1 cellular context compared by ENCODE assay signal in genomic region chr19:7098701-7099596, GRCh38.
TF ChIP-seq lines count a peak whose summit lies in the region.

No MANE protein-coding gene starts in this region.

TF ChIP-seq in SK-N-SH, 30 proteins besides CTCF, POLR2A, EP300 and RAD21 (continued from another document):
- peak; percentile 47; the same call in 1 of the 2 replicates for TF ChIP-seq MXI1 (IDR thresholded peaks at IDR 0.05; ENCODE audit: low read depth, low read length)
